6 cellular contexts compared by ENCODE assay signal in genomic region chr19:1081301-1082164, GRCh38. TPM values are rescaled to one million over a fixed set of nuclear protein-coding genes. Genes with fewer than 3 reads are reported as not detected.
DNase-seq lines count a peak whose midpoint lies in the region; TF ChIP-seq lines count a peak whose summit lies in the region.

No MANE protein-coding gene starts in this region.

- H3K4me3 ChIP-seq in coronary artery: peak overlapping the region; percentile 48
- peak overlapping the region; percentile 44 for H3K4me3 ChIP-seq in rectal smooth muscle tissue (ENCODE audit: low read length)
- no peak overlapping the region for H3K4me3 ChIP-seq in foreskin fibroblast (ENCODE audit: low read depth in 1 of 2, low read length in 2 of 2)

- TF ChIP-seq CTCF in coronary artery (IDR thresholded peaks at IDR 0.05) (no peak), foreskin fibroblast (IDR thresholded peaks at IDR 0.05; ENCODE audit: low read depth, low read length) (no peak)

- H3K27ac ChIP-seq in coronary artery: no peak overlapping the region
- H3K27ac ChIP-seq in rectal smooth muscle tissue (ENCODE audit: low read depth, low read length): no peak overlapping the region

- no peaks in the 10 kb centered on the region for H3K4me1 ChIP-seq in rectal smooth muscle tissue (ENCODE audit: control insufficient read depth, insufficient read depth, low read length)

- DNase-seq in NCI-H345 (lab: John Stamatoyannopoulos, UW) (peak; percentile 50), NCI-H345 treated with DMSO at 0.1 percent for 48 hours (lab: John Stamatoyannopoulos, UW; ENCODE audit: unreplicated experiment) (no peak), coronary artery (ENCODE audit: low spot score) (no peak), foreskin fibroblast (no peak), ureter (ENCODE audit: low spot score) (no peak)

- peaks cover 2% of the 10 kb centered on the region for H3K36me3 ChIP-seq in rectal smooth muscle tissue (ENCODE audit: control insufficient read depth, insufficient read depth, low read length)

- H3K9ac ChIP-seq in rectal smooth muscle tissue (ENCODE audit: low read length): no peak overlapping the region

- H3K27me3 ChIP-seq in rectal smooth muscle tissue (ENCODE audit: control insufficient read depth, insufficient read depth, low read length): no peaks in the 10 kb centered on the region

RNA-seq across cellular contexts. Expression of gene POLR2E, which starts 13.6 kb away (rescaled TPM):
- 138 TPM for total RNA-seq in ureter

RNA-seq across cellular contexts. Expression of gene ARHGAP45, which starts 14.6 kb away (rescaled TPM):
- 20.7 TPM for total RNA-seq in ureter

RNA-seq across cellular contexts. Expression of gene GPX4, which starts 22.3 kb away (rescaled TPM):
- 213 TPM for total RNA-seq in ureter

RNA-seq across cellular contexts. Expression of gene ABCA7, which starts 41.6 kb away (rescaled TPM):
- 21.4 TPM for total RNA-seq in ureter

RNA-seq across cellular contexts. Expression of gene CNN2, which starts 55.1 kb away (rescaled TPM):
- 223 TPM for total RNA-seq in ureter

Comparison
In these comparisons a context has a peak if more than half of its experiments do, and no peak if none do; other contexts are left out.
1. H3K4me3 ChIP-seq: peak in coronary artery (single experiment) and rectal smooth muscle tissue (single experiment); none in foreskin fibroblast (0 of 2).